In genomic region chr17:29140051-29140582, GRCh38 we compare ENCODE assay signal across 8 cellular contexts. TPM values are rescaled to one million over a fixed set of nuclear protein-coding genes. Genes with fewer than 3 reads are reported as not detected.
A peak's percentile ranks its signal among the peaks of the same experiment; 100 is the strongest.
DNase-seq lines count a peak whose midpoint lies in the region; ATAC-seq and TF ChIP-seq lines count a peak whose summit lies in the region.

No MANE protein-coding gene starts in this region.

- CTCF ChIA-PET in HEK293 (lab: Yijun Ruan, JAX) = interaction anchor here (0.6 to 21.4 kb wide), 10 partner anchors 8 to 377 kb away, joined by 3 to 506 read pairs (median 6); no protein-coding TSS in a partner anchor
- CTCF ChIA-PET in naive thymus-derived CD4-positive, alpha-beta T cell (lab: Charles Lee) = interaction anchor here (0.6 to 14.3 kb wide), 9 partner anchors 9 to 222 kb away, joined by 3 to 230 read pairs (median 4); partner anchors contain the start of gene MYO18A

- TF ChIP-seq CTCF in DOHH2 (IDR thresholded peaks at IDR 0.05; ENCODE audit: low read depth, low read length, poor library complexity, severe bottlenecking) (no peak), HEK293 (tag by site-specific recombination; IDR thresholded peaks at IDR 0.05) (no peak), endothelial cell (IDR thresholded peaks at IDR 0.05; ENCODE audit: unreplicated experiment) (no peak)

- POLR2A ChIA-PET in HEK293 (lab: Yijun Ruan, JAX) = interaction anchor here (0.6 to 1.9 kb wide), 8 partner anchors 9 to 188 kb away, joined by 3 to 15 read pairs (median 6); partner anchors contain the start of genes MYO18A, NUFIP2 and PHF12
- POLR2A ChIA-PET in naive thymus-derived CD4-positive, alpha-beta T cell (lab: Charles Lee) = interaction anchor here (0.6 to 3.8 kb wide), 13 partner anchors 8 to 238 kb away, joined by 3 to 28 read pairs (median 4); partner anchors contain the start of genes MYO18A, NUFIP2 and PHF12

- H3K4me1 Mint-ChIP-seq in endothelial cell (ENCODE audit: unreplicated experiment) = peaks cover 39% of the 10 kb centered on the region
- peaks cover 54 to 74% (median 66%) of the 10 kb centered on the region in 7 donors for H3K4me1 Mint-ChIP-seq in naive thymus-derived CD4-positive, alpha-beta T cell
- peaks cover 83% of the 10 kb centered on the region for H3K4me1 Mint-ChIP-seq in stimulated activated effector memory CD8-positive, alpha-beta T cell treated with anti-CD3 and anti-CD28 coated beads, Interleukin-12 subunit alpha, Interleukin-12 subunit beta, amount 100 ng/mL, for 72 hours

- no peaks in the 10 kb centered on the region for H3K9me3 ChIP-seq in DOHH2 (ENCODE audit: control insufficient read depth, insufficient read depth, low read length)
- no peaks in the 10 kb centered on the region for H3K9me3 ChIP-seq in HEK293 (ENCODE audit: control insufficient read depth, insufficient read depth, low read depth, low read length)
- no peaks in the 10 kb centered on the region for H3K9me3 ChIP-seq in naive thymus-derived CD4-positive, alpha-beta T cell (ENCODE audit: control insufficient read depth in 2 of 3, low read length in 3 of 3)

- DNase-seq in NOMO-1 treated with DMSO at 0.1 percent for 48 hours (lab: John Stamatoyannopoulos, UW; ENCODE audit: unreplicated experiment) (peak; percentile 48), endothelial cell (ENCODE audit: low spot score) (peak; percentile 55), NCI-H2081 (lab: John Stamatoyannopoulos, UW) (no peak)
- DNase-seq in activated CD8-positive, alpha-beta memory T cell treated with anti-CD3 and anti-CD28 coated beads, Interleukin-2, amount 50 U/mL, for 1 hour (ENCODE audit: extremely low read depth) = peak; percentile 66
- peak in 8 of 9 donors; percentile 48 to 81 (median 51) for DNase-seq in naive thymus-derived CD4-positive, alpha-beta T cell
- peak; percentile 65 to 92 for DNase-seq in stimulated activated effector memory CD8-positive, alpha-beta T cell treated with anti-CD3 and anti-CD28 coated beads, Interleukin-12 subunit alpha, Interleukin-12 subunit beta, amount 100 ng/mL, for 72 hours (ENCODE audit: low spot score in 2 of 2)

- H4K20me1 ChIP-seq in DOHH2 (ENCODE audit: control insufficient read depth, insufficient read depth, low read depth, low read length) = 0 out of 2 replicates have a peak, but pooled peaks cover 5% of the 10 kb centered on the region

- peak overlapping the region; percentile 59 for H3K4me3 Mint-ChIP-seq in endothelial cell (ENCODE audit: unreplicated experiment)
- peak overlapping the region; percentile 83 to 98 (median 91) for H3K4me3 Mint-ChIP-seq in naive thymus-derived CD4-positive, alpha-beta T cell
- peak overlapping the region; percentile 92 for H3K4me3 Mint-ChIP-seq in stimulated activated effector memory CD8-positive, alpha-beta T cell treated with anti-CD3 and anti-CD28 coated beads, Interleukin-12 subunit alpha, Interleukin-12 subunit beta, amount 100 ng/mL, for 72 hours

- H3K9me2 ChIP-seq in DOHH2 (replicated peaks; ENCODE audit: control insufficient read depth, low read length) = no peaks in the 10 kb centered on the region

- intact Hi-C loops in naive thymus-derived CD4-positive, alpha-beta T cell (cut with micrococcal nuclease) = loop anchor here (1.0 to 10.0 kb wide), 7 partner anchors 8 to 425 kb away; partner anchors contain the start of genes ABHD15 (in 2 of the 2), TP53I13 (in 2 of the 2), NEK8 (in 1 of the 2) and NUFIP2 (in 1 of the 2)

- H3K4me2 ChIP-seq in DOHH2 (ENCODE audit: low read length) = peak overlapping the region; percentile 92

- H3K4me3 ChIP-seq in DOHH2 (ENCODE audit: low read length) (peak overlapping the region; percentile 76), HEK293 (ENCODE audit: low read depth, low read length) (peak overlapping the region; percentile 2; the same call in 1 of the 2 replicates)
- peak overlapping the region; percentile 76 for H3K4me3 ChIP-seq in naive thymus-derived CD4-positive, alpha-beta T cell (ENCODE audit: low read length)

- peak overlapping the region; percentile 72 for H3K27ac ChIP-seq in DOHH2 (ENCODE audit: low read depth, low read length)
- no peak overlapping the region; the same call in 1 of the 2 replicates for H3K27ac ChIP-seq in HEK293 (ENCODE audit: extremely low read depth, low read depth, low read length)
- peak overlapping the region; percentile 79 for H3K27ac ChIP-seq in naive thymus-derived CD4-positive, alpha-beta T cell (ENCODE audit: low read depth, low read length)

- peak overlapping the region; percentile 99 for H3K27ac Mint-ChIP-seq in endothelial cell (ENCODE audit: unreplicated experiment)
- H3K27ac Mint-ChIP-seq in naive thymus-derived CD4-positive, alpha-beta T cell = peak overlapping the region; percentile 88 to 98 (median 96)
- peak overlapping the region; percentile 91 for H3K27ac Mint-ChIP-seq in stimulated activated effector memory CD8-positive, alpha-beta T cell treated with anti-CD3 and anti-CD28 coated beads, Interleukin-12 subunit alpha, Interleukin-12 subunit beta, amount 100 ng/mL, for 72 hours

- peaks cover 25% of the 10 kb centered on the region for H3K36me3 ChIP-seq in DOHH2 (ENCODE audit: control insufficient read depth, low read length)
- no peaks in the 10 kb centered on the region for H3K36me3 ChIP-seq in HEK293 (ENCODE audit: control insufficient read depth in 2 of 2, insufficient read depth in 1 of 2, low read length in 2 of 2)
- peaks cover 0 to 13% (median 0%) of the 10 kb centered on the region in 3 experiments for H3K36me3 ChIP-seq in naive thymus-derived CD4-positive, alpha-beta T cell (ENCODE audit: control insufficient read depth in 2 of 3, insufficient read depth in 3 of 3, low read length in 3 of 3)

- H3K9me3 Mint-ChIP-seq in endothelial cell (ENCODE audit: unreplicated experiment) = no peaks in the 10 kb centered on the region
- H3K9me3 Mint-ChIP-seq in naive thymus-derived CD4-positive, alpha-beta T cell = no peaks in the 10 kb centered on the region
- H3K9me3 Mint-ChIP-seq in stimulated activated effector memory CD8-positive, alpha-beta T cell treated with anti-CD3 and anti-CD28 coated beads, Interleukin-12 subunit alpha, Interleukin-12 subunit beta, amount 100 ng/mL, for 72 hours = no peaks in the 10 kb centered on the region

- H3K36me3 Mint-ChIP-seq in endothelial cell (ENCODE audit: low read depth, unreplicated experiment) = no peaks in the 10 kb centered on the region
- H3K36me3 Mint-ChIP-seq in naive thymus-derived CD4-positive, alpha-beta T cell = peaks cover 0 to 9% (median 0%) of the 10 kb centered on the region in 5 donors
- H3K36me3 Mint-ChIP-seq in stimulated activated effector memory CD8-positive, alpha-beta T cell treated with anti-CD3 and anti-CD28 coated beads, Interleukin-12 subunit alpha, Interleukin-12 subunit beta, amount 100 ng/mL, for 72 hours = peaks cover 29% of the 10 kb centered on the region

- ATAC-seq in naive thymus-derived CD4-positive, alpha-beta T cell = peak; percentile 73
- ATAC-seq in stimulated activated effector memory CD8-positive, alpha-beta T cell treated with anti-CD3 and anti-CD28 coated beads, Interleukin-12 subunit alpha, Interleukin-12 subunit beta, amount 100 ng/mL, for 72 hours = peak; percentile 80

- peaks cover 8% of the 10 kb centered on the region for H3K27me3 Mint-ChIP-seq in endothelial cell (ENCODE audit: unreplicated experiment)
- no peaks in the 10 kb centered on the region for H3K27me3 Mint-ChIP-seq in naive thymus-derived CD4-positive, alpha-beta T cell

- peaks cover 41% of the 10 kb centered on the region for H3K79me2 ChIP-seq in DOHH2 (ENCODE audit: control insufficient read depth, low read length)

- H3K27me3 ChIP-seq in DOHH2 (ENCODE audit: control insufficient read depth, low read length) = no peaks in the 10 kb centered on the region
- no peaks in the 10 kb centered on the region for H3K27me3 ChIP-seq in naive thymus-derived CD4-positive, alpha-beta T cell (ENCODE audit: control insufficient read depth in 2 of 2, insufficient read depth in 2 of 2, low read length in 2 of 2)

- H3K4me1 ChIP-seq in DOHH2 (ENCODE audit: control insufficient read depth, low read length) (peaks cover 59% of the 10 kb centered on the region), HEK293 (ENCODE audit: control insufficient read depth, insufficient read depth, low read length) (peaks cover 15% of the 10 kb centered on the region)
- peaks cover 35 to 43% of the 10 kb centered on the region in 2 donors for H3K4me1 ChIP-seq in naive thymus-derived CD4-positive, alpha-beta T cell (ENCODE audit: control insufficient read depth in 2 of 2, insufficient read depth in 2 of 2, low read length in 2 of 2)

- peaks cover 13% of the 10 kb centered on the region for H3F3A ChIP-seq in DOHH2 (ENCODE audit: control insufficient read depth, insufficient read depth)

TF ChIP-seq in HEK293, 187 proteins besides CTCF, POLR2A, EP300 and RAD21 (continues in another document):
- TF ChIP-seq SP2 (tag by site-specific recombination; IDR thresholded peaks at IDR 0.05) = peak; percentile 48
- TF ChIP-seq SP3 (tag by site-specific recombination; IDR thresholded peaks at IDR 0.05) = peak; percentile 79
- TF ChIP-seq ZNF76 (tag by site-specific recombination; IDR thresholded peaks at IDR 0.05; ENCODE audit: borderline replicate concordance, low read depth) = peak; percentile 60; the same call in 1 of the 2 replicates
- no peak for TF ChIP-seq ZIC2 (tag by site-specific recombination; IDR thresholded peaks at IDR 0.05)
- TF ChIP-seq KLF9 (tag by site-specific recombination; IDR thresholded peaks at IDR 0.05; ENCODE audit: low read depth) = peak; percentile 60; the same call in 1 of the 2 replicates
- peak; percentile 72; the same call in 1 of the 2 replicates for TF ChIP-seq KLF1 (tag by site-specific recombination; IDR thresholded peaks at IDR 0.05)
- no peak for TF ChIP-seq ZNF48 (tag by site-specific recombination; IDR thresholded peaks at IDR 0.05)
- 0 out of 2 replicates have a peak, but pooled peaks have one; percentile 42 for TF ChIP-seq ZNF660 (tag by site-specific recombination; IDR thresholded peaks at IDR 0.05)
- TF ChIP-seq KLF17 (tag by site-specific recombination; IDR thresholded peaks at IDR 0.05) = 0 out of 2 replicates have a peak, but pooled peaks have one; percentile 12
- TF ChIP-seq ZNF600 (tag by site-specific recombination; IDR thresholded peaks at IDR 0.05) = peak; percentile 62

RNA-seq across cellular contexts. Expression of gene MYO18A, which starts 40.1 kb away (rescaled TPM):
- total RNA-seq in endothelial cell (ENCODE audit: unreplicated experiment) = 79.9 TPM
- 100 to 1,000 TPM in 3 of 5 experiments, 10 to 100 TPM in 2; 89.5 to 144 (median 103) TPM for total RNA-seq in naive thymus-derived CD4-positive, alpha-beta T cell
- polyA plus RNA-seq in naive thymus-derived CD4-positive, alpha-beta T cell = 10 to 100 TPM; 10.2 to 23.2 TPM

Comparison
In these comparisons a context has a peak if more than half of its experiments do, and no peak if none do; other contexts are left out.
1. H3K4me3 ChIP-seq: peak in every context shown above with its lines; median percentile 76 in DOHH2; 76 in naive thymus-derived CD4-positive, alpha-beta T cell; 2 in HEK293.
2. DNase-seq: peak in NOMO-1 treated with DMSO at 0.1 percent for 48 hours (single experiment), activated CD8-positive, alpha-beta memory T cell treated with anti-CD3 and anti-CD28 coated beads, Interleukin-2, amount 50 U/mL, for 1 hour (single experiment), endothelial cell (single experiment), naive thymus-derived CD4-positive, alpha-beta T cell (8 of 9) and stimulated activated effector memory CD8-positive, alpha-beta T cell treated with anti-CD3 and anti-CD28 coated beads, Interleukin-12 subunit alpha, Interleukin-12 subunit beta, amount 100 ng/mL, for 72 hours (2 of 2); none in NCI-H2081 (0 of 2).
3. Peak in every context shown above with its lines, with median percentiles within 50 percentile points of each other: H3K27ac Mint-ChIP-seq and H3K4me3 Mint-ChIP-seq.